1 cellular context compared by ENCODE assay signal in the genomic region with DNA sequence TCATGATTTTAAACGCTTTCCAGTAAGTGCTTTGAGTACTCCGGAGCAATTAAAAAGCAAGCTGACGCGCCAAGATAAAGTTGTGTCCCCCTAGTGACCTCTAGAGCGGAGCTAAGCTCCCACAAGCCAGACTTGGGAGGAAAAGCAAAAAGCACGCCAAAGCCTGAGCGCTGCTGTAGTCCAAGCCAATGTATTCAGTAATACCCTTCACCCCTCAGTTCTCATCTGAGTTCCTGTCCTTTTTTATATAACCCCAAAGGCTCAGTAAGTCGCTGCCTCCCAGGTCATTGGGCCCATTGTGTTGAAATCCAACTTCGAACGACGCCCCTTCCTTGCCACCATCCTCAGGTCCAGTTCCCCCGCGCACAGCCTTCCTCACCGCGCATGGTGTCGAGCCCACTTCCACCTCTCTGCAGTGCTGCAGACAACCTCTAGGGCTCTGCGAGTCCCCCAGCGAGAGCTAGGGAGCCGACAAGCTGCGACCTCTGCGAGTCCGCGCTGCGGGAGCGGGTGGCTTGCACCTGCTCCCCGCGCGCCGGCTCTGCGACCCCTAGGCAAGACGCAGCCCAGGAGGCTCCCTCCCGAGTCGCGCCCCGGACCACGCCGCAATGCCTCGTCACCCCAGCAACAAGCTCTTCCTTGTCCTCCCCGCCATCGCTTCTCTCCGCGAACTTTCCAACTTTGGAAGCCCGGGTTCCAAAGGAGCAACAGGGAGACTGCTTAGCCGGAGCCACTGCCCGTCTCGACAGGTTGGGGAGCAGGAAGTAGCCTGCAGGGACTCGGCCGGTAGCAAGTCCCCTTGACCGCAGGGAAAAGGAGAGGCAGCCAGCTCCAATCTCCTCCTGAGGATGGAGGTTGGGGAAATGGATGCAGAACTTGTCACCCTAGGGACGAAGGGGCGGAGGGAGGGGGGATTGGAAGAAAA.
A peak's percentile ranks its signal among the peaks of the same experiment; 100 is the strongest.
TF ChIP-seq lines count a peak whose summit lies in the region.

No MANE protein-coding gene starts in this region.

TF ChIP-seq in HEK293, 187 proteins besides CTCF, POLR2A, EP300 and RAD21 (continued from another document and continues in another):
- TF ChIP-seq, protein P1, sequence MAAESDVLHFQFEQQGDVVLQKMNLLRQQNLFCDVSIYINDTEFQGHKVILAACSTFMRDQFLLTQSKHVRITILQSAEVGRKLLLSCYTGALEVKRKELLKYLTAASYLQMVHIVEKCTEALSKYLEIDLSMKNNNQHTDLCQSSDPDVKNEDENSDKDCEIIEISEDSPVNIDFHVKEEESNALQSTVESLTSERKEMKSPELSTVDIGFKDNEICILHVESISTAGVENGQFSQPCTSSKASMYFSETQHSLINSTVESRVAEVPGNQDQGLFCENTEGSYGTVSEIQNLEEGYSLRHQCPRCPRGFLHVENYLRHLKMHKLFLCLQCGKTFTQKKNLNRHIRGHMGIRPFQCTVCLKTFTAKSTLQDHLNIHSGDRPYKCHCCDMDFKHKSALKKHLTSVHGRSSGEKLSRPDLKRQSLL (tag by site-specific recombination; IDR thresholded peaks at IDR 0.05): 0 out of 2 replicates have a peak, but pooled peaks have one; percentile 25
- TF ChIP-seq ZNF48 (tag by site-specific recombination; IDR thresholded peaks at IDR 0.05) (no peak), ZNF155 (tag by site-specific recombination; IDR thresholded peaks at IDR 0.05) (no peak), ZNF585B (tag by site-specific recombination; IDR thresholded peaks at IDR 0.05) (no peak), ZBTB21 (tag by site-specific recombination; IDR thresholded peaks at IDR 0.05) (no peak), ZNF423 (tag by site-specific recombination; IDR thresholded peaks at IDR 0.05) (peak; percentile 59; the same call in 1 of the 2 replicates), ZNF211 (tag by site-specific recombination; IDR thresholded peaks at IDR 0.05; ENCODE audit: low read depth) (no peak), ZNF341 (tag by site-specific recombination; IDR thresholded peaks at IDR 0.05; ENCODE audit: low read depth) (peak; percentile 77), ZNF335 (tag by site-specific recombination; conservative IDR thresholded peaks at IDR 0.05) (peak; percentile 61), GLI2 (tag by site-specific recombination; IDR thresholded peaks at IDR 0.05; ENCODE audit: borderline replicate concordance, low read depth) (no peak), ZNF24 (tag by site-specific recombination; IDR thresholded peaks at IDR 0.05) (no peak), YY1 (tag by site-specific recombination; IDR thresholded peaks at IDR 0.05) (peak; percentile 43), ZNF791 (tag by site-specific recombination; IDR thresholded peaks at IDR 0.05) (no peak), WT1 (tag by site-specific recombination; IDR thresholded peaks at IDR 0.05) (no peak), ZNF157 (tag by site-specific recombination; IDR thresholded peaks at IDR 0.05) (no peak), ZNF837 (tag by site-specific recombination; IDR thresholded peaks at IDR 0.05) (no peak), YY2 (tag by site-specific recombination; IDR thresholded peaks at IDR 0.05) (peak; percentile 25; the same call in 1 of the 2 replicates), ZFP69B (tag by site-specific recombination; IDR thresholded peaks at IDR 0.05) (no peak), ZNF514 (tag by site-specific recombination; IDR thresholded peaks at IDR 0.05) (no peak), GLIS1 (tag by site-specific recombination; IDR thresholded peaks at IDR 0.05) (peak; percentile 85), ZNF610 (tag by site-specific recombination; IDR thresholded peaks at IDR 0.05; ENCODE audit: borderline replicate concordance) (0 out of 2 replicates have a peak, but pooled peaks have one; percentile 51), ZSCAN30 (tag by site-specific recombination; IDR thresholded peaks at IDR 0.05) (no peak), ZNF629 (tag by site-specific recombination; IDR thresholded peaks at IDR 0.05) (0 out of 2 replicates have a peak, but pooled peaks have one; percentile 28)
- TF ChIP-seq, protein P2, sequence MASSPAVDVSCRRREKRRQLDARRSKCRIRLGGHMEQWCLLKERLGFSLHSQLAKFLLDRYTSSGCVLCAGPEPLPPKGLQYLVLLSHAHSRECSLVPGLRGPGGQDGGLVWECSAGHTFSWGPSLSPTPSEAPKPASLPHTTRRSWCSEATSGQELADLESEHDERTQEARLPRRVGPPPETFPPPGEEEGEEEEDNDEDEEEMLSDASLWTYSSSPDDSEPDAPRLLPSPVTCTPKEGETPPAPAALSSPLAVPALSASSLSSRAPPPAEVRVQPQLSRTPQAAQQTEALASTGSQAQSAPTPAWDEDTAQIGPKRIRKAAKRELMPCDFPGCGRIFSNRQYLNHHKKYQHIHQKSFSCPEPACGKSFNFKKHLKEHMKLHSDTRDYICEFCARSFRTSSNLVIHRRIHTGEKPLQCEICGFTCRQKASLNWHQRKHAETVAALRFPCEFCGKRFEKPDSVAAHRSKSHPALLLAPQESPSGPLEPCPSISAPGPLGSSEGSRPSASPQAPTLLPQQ (tag by site-specific recombination; IDR thresholded peaks at IDR 0.05): peak; percentile 53; the same call in 1 of the 2 replicates
- TF ChIP-seq, protein P3, sequence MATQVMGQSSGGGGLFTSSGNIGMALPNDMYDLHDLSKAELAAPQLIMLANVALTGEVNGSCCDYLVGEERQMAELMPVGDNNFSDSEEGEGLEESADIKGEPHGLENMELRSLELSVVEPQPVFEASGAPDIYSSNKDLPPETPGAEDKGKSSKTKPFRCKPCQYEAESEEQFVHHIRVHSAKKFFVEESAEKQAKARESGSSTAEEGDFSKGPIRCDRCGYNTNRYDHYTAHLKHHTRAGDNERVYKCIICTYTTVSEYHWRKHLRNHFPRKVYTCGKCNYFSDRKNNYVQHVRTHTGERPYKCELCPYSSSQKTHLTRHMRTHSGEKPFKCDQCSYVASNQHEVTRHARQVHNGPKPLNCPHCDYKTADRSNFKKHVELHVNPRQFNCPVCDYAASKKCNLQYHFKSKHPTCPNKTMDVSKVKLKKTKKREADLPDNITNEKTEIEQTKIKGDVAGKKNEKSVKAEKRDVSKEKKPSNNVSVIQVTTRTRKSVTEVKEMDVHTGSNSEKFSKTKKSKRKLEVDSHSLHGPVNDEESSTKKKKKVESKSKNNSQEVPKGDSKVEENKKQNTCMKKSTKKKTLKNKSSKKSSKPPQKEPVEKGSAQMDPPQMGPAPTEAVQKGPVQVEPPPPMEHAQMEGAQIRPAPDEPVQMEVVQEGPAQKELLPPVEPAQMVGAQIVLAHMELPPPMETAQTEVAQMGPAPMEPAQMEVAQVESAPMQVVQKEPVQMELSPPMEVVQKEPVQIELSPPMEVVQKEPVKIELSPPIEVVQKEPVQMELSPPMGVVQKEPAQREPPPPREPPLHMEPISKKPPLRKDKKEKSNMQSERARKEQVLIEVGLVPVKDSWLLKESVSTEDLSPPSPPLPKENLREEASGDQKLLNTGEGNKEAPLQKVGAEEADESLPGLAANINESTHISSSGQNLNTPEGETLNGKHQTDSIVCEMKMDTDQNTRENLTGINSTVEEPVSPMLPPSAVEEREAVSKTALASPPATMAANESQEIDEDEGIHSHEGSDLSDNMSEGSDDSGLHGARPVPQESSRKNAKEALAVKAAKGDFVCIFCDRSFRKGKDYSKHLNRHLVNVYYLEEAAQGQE (tag by site-specific recombination; IDR thresholded peaks at IDR 0.05): peak; percentile 23; the same call in 1 of the 2 replicates
- TF ChIP-seq, protein P4, sequence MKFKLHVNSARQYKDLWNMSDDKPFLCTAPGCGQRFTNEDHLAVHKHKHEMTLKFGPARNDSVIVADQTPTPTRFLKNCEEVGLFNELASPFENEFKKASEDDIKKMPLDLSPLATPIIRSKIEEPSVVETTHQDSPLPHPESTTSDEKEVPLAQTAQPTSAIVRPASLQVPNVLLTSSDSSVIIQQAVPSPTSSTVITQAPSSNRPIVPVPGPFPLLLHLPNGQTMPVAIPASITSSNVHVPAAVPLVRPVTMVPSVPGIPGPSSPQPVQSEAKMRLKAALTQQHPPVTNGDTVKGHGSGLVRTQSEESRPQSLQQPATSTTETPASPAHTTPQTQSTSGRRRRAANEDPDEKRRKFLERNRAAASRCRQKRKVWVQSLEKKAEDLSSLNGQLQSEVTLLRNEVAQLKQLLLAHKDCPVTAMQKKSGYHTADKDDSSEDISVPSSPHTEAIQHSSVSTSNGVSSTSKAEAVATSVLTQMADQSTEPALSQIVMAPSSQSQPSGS (tag by site-specific recombination; IDR thresholded peaks at IDR 0.05; ENCODE audit: low read depth): no peak
- TF ChIP-seq, protein P5, sequence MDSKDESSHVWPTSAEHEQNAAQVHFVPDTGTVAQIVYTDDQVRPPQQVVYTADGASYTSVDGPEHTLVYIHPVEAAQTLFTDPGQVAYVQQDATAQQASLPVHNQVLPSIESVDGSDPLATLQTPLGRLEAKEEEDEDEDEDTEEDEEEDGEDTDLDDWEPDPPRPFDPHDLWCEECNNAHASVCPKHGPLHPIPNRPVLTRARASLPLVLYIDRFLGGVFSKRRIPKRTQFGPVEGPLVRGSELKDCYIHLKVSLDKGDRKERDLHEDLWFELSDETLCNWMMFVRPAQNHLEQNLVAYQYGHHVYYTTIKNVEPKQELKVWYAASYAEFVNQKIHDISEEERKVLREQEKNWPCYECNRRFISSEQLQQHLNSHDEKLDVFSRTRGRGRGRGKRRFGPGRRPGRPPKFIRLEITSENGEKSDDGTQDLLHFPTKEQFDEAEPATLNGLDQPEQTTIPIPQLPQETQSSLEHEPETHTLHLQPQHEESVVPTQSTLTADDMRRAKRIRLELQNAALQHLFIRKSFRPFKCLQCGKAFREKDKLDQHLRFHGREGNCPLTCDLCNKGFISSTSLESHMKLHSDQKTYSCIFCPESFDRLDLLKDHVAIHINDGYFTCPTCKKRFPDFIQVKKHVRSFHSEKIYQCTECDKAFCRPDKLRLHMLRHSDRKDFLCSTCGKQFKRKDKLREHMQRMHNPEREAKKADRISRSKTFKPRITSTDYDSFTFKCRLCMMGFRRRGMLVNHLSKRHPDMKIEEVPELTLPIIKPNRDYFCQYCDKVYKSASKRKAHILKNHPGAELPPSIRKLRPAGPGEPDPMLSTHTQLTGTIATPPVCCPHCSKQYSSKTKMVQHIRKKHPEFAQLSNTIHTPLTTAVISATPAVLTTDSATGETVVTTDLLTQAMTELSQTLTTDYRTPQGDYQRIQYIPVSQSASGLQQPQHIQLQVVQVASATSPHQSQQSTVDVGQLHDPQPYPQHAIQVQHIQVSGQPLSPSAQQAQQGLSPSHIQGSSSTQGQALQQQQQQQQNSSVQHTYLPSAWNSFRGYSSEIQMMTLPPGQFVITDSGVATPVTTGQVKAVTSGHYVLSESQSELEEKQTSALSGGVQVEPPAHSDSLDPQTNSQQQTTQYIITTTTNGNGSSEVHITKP (tag by site-specific recombination; IDR thresholded peaks at IDR 0.05): peak; percentile 85
- TF ChIP-seq, protein P6, sequence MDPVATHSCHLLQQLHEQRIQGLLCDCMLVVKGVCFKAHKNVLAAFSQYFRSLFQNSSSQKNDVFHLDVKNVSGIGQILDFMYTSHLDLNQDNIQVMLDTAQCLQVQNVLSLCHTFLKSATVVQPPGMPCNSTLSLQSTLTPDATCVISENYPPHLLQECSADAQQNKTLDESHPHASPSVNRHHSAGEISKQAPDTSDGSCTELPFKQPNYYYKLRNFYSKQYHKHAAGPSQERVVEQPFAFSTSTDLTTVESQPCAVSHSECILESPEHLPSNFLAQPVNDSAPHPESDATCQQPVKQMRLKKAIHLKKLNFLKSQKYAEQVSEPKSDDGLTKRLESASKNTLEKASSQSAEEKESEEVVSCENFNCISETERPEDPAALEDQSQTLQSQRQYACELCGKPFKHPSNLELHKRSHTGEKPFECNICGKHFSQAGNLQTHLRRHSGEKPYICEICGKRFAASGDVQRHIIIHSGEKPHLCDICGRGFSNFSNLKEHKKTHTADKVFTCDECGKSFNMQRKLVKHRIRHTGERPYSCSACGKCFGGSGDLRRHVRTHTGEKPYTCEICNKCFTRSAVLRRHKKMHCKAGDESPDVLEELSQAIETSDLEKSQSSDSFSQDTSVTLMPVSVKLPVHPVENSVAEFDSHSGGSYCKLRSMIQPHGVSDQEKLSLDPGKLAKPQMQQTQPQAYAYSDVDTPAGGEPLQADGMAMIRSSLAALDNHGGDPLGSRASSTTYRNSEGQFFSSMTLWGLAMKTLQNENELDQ (tag by site-specific recombination; IDR thresholded peaks at IDR 0.05; ENCODE audit: low read depth): no peak
- TF ChIP-seq, protein P7, sequence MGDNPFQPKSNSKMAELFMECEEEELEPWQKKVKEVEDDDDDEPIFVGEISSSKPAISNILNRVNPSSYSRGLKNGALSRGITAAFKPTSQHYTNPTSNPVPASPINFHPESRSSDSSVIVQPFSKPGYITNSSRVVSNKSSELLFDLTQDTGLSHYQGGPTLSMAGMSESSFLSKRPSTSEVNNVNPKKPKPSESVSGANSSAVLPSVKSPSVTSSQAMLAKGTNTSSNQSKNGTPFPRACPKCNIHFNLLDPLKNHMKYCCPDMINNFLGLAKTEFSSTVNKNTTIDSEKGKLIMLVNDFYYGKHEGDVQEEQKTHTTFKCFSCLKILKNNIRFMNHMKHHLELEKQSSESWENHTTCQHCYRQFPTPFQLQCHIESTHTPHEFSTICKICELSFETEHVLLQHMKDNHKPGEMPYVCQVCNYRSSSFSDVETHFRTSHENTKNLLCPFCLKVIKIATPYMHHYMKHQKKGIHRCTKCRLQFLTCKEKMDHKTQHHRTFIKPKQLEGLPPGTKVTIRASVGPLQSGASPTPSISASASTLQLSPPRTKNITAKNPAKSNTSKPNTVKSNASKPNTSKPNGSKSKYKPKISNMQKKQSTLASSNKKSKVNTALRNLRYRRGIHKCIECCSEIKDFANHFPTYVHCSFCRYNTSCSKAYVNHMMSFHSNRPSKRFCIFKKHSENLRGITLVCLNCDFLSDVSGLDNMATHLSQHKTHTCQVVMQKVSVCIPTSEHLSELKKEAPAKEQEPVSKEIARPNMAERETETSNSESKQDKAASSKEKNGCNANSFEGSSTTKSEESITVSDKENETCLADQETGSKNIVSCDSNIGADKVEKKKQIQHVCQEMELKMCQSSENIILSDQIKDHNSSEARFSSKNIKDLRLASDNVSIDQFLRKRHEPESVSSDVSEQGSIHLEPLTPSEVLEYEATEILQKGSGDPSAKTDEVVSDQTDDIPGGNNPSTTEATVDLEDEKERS (tag by site-specific recombination; IDR thresholded peaks at IDR 0.05): no peak
- TF ChIP-seq, protein P8, sequence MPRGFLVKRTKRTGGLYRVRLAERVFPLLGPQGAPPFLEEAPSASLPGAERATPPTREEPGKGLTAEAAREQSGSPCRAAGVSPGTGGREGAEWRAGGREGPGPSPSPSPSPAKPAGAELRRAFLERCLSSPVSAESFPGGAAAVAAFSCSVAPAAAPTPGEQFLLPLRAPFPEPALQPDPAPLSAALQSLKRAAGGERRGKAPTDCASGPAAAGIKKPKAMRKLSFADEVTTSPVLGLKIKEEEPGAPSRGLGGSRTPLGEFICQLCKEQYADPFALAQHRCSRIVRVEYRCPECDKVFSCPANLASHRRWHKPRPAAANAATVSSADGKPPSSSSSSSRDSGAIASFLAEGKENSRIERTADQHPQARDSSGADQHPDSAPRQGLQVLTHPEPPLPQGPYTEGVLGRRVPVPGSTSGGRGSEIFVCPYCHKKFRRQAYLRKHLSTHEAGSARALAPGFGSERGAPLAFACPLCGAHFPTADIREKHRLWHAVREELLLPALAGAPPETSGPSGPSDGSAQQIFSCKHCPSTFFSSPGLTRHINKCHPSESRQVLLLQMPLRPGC (tag by site-specific recombination; IDR thresholded peaks at IDR 0.05): no peak
- TF ChIP-seq, protein P9, sequence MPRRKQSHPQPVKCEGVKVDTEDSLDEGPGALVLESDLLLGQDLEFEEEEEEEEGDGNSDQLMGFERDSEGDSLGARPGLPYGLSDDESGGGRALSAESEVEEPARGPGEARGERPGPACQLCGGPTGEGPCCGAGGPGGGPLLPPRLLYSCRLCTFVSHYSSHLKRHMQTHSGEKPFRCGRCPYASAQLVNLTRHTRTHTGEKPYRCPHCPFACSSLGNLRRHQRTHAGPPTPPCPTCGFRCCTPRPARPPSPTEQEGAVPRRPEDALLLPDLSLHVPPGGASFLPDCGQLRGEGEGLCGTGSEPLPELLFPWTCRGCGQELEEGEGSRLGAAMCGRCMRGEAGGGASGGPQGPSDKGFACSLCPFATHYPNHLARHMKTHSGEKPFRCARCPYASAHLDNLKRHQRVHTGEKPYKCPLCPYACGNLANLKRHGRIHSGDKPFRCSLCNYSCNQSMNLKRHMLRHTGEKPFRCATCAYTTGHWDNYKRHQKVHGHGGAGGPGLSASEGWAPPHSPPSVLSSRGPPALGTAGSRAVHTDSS (tag by site-specific recombination; IDR thresholded peaks at IDR 0.05): peak; percentile 67
